In genomic region chr14:22426711-22427110, GRCh38 we compare ENCODE assay signal across 29 cellular contexts.
"Had no signal": no experiment of that assay in that cellular context is flagged by ENCODE, and none has a peak within 500 bp of the region (broad histone marks: within the 10 kb centered on the region; RNA-seq: fewer than 3 reads in every experiment).

No MANE protein-coding gene starts in this region.

- H3K36me3 ChIP-seq: MG63, Peyer's patch, SJCRH30 had no signal

- H3K9me3 Mint-ChIP-seq: activated CD4-positive, alpha-beta memory T cell treated with anti-CD3 and anti-CD28 coated beads for 36 hours; activated CD4-positive, alpha-beta T cell treated with anti-CD3 and anti-CD28 coated beads, Interleukin-2, amount 10 ng/mL, durations not matched to agents 7 days and 5 days; activated naive CD4-positive, alpha-beta T cell treated with anti-CD3 and anti-CD28 coated beads, Interleukin-2, amount 10 ng/mL, durations not matched to agents 7 days and 5 days; activated naive CD8-positive, alpha-beta T cell treated with anti-CD3 and anti-CD28 coated beads for 36 hours; activated T-cell treated with anti-CD3 and anti-CD28 coated beads, Interleukin-2, amount 50 U/mL, for 72 hours; activated T-helper 2 cell treated with anti-CD3 and anti-CD28 coated beads, Interferon-gamma antibody, Interleukin-2, Interleukin-4, amounts not matched to agents 10 μg/mL and 5 μg/mL and 100 μg/mL, durations not matched to agents 14 hours and 24 hours and 36 hours; IgD-negative memory B cell had no signal

- H3K27me3 ChIP-seq: MG63, Peyer's patch, SJCRH30 had no signal

- H3K4me3 Mint-ChIP-seq: activated CD4-positive, alpha-beta memory T cell treated with anti-CD3 and anti-CD28 coated beads for 36 hours; activated CD4-positive, alpha-beta T cell treated with anti-CD3 and anti-CD28 coated beads, Interleukin-2, amount 10 ng/mL, durations not matched to agents 7 days and 5 days; activated naive CD4-positive, alpha-beta T cell treated with anti-CD3 and anti-CD28 coated beads, Interleukin-2, amount 10 ng/mL, durations not matched to agents 7 days and 5 days; activated naive CD8-positive, alpha-beta T cell treated with anti-CD3 and anti-CD28 coated beads for 36 hours; activated T-cell treated with anti-CD3 and anti-CD28 coated beads, Interleukin-2, amount 50 U/mL, for 72 hours; IgD-negative memory B cell had no signal

- H3K9me3 ChIP-seq: MG63, Peyer's patch, SJCRH30, SK-N-SH had no signal

- H3K4me1 Mint-ChIP-seq: activated CD4-positive, alpha-beta T cell treated with anti-CD3 and anti-CD28 coated beads, Interleukin-2, amount 10 ng/mL, durations not matched to agents 7 days and 5 days; activated naive CD4-positive, alpha-beta T cell treated with anti-CD3 and anti-CD28 coated beads, Interleukin-2, amount 10 ng/mL, durations not matched to agents 7 days and 5 days; activated naive CD8-positive, alpha-beta T cell treated with anti-CD3 and anti-CD28 coated beads for 36 hours had no signal

- ATAC-seq: activated T-cell treated with anti-CD3 and anti-CD28 coated beads, Interleukin-2, amount 50 U/mL, for 72 hours had no signal

- H3K27ac ChIP-seq: RWPE1, SJCRH30, VCaP had no signal

- H3K27ac Mint-ChIP-seq: activated CD4-positive, alpha-beta memory T cell treated with anti-CD3 and anti-CD28 coated beads for 36 hours; activated CD4-positive, alpha-beta T cell treated with anti-CD3 and anti-CD28 coated beads, Interleukin-2, amount 10 ng/mL, durations not matched to agents 7 days and 5 days; activated naive CD4-positive, alpha-beta T cell treated with anti-CD3 and anti-CD28 coated beads, Interleukin-2, amount 10 ng/mL, durations not matched to agents 7 days and 5 days; activated naive CD8-positive, alpha-beta T cell treated with anti-CD3 and anti-CD28 coated beads for 36 hours; activated T-cell treated with anti-CD3 and anti-CD28 coated beads, Interleukin-2, amount 50 U/mL, for 72 hours; activated T-helper 2 cell treated with anti-CD3 and anti-CD28 coated beads, Interferon-gamma antibody, Interleukin-2, Interleukin-4, amounts not matched to agents 10 μg/mL and 5 μg/mL and 100 μg/mL, durations not matched to agents 14 hours and 24 hours and 36 hours; IgD-negative memory B cell had no signal

- H3K4me3 ChIP-seq: MG63, Peyer's patch, SJCRH30 had no signal

- H3K27me3 Mint-ChIP-seq: activated CD4-positive, alpha-beta memory T cell treated with anti-CD3 and anti-CD28 coated beads for 36 hours; activated CD4-positive, alpha-beta T cell treated with anti-CD3 and anti-CD28 coated beads, Interleukin-2, amount 10 ng/mL, durations not matched to agents 7 days and 5 days; activated naive CD4-positive, alpha-beta T cell treated with anti-CD3 and anti-CD28 coated beads, Interleukin-2, amount 10 ng/mL, durations not matched to agents 7 days and 5 days; activated naive CD8-positive, alpha-beta T cell treated with anti-CD3 and anti-CD28 coated beads for 36 hours had no signal

- H3K36me3 Mint-ChIP-seq: activated CD4-positive, alpha-beta memory T cell treated with anti-CD3 and anti-CD28 coated beads for 36 hours; activated naive CD4-positive, alpha-beta T cell treated with anti-CD3 and anti-CD28 coated beads, Interleukin-2, amount 10 ng/mL, durations not matched to agents 7 days and 5 days; activated naive CD8-positive, alpha-beta T cell treated with anti-CD3 and anti-CD28 coated beads for 36 hours; IgD-negative memory B cell had no signal

- DNase-seq: activated CD4-positive, alpha-beta memory T cell treated with anti-CD3 and anti-CD28 coated beads for 36 hours; activated CD4-positive, alpha-beta T cell treated with anti-CD3 and anti-CD28 coated beads, Interleukin-2, amount 10 ng/mL, durations not matched to agents 7 days and 5 days; activated CD4-positive, CD25-positive, alpha-beta regulatory T cell; activated gamma-delta T cell treated with Interleukin-2 at 50 U/mL for 16 hours; activated naive CD4-positive, alpha-beta T cell treated with anti-CD3 and anti-CD28 coated beads, Interleukin-2, amount 10 ng/mL, durations not matched to agents 7 days and 5 days; activated naive CD8-positive, alpha-beta T cell treated with anti-CD3 and anti-CD28 coated beads for 36 hours; activated T-cell treated with anti-CD3 and anti-CD28 coated beads for 4 hours; activated T-cell treated with anti-CD3 and anti-CD28 coated beads, Interleukin-2, amount 50 U/mL, for 72 hours; KG1; MG63; NCI-H1092 treated with DMSO at 0.1 percent for 48 hours; NCI-H1417 treated with DMSO at 0.1 percent for 48 hours; NCI-H1694; NCI-H2029; NCI-H2107; NCI-H2171 treated with DMSO at 0.1 percent for 48 hours; NCI-H345; NCI-H510A; NCI-H526 treated with DMSO at 0.1 percent for 48 hours; NCI-H82; Peyer's patch; Right ventricle myocardium superior; SJCRH30; SK-N-SH; T-helper 1 cell had no signal
